In the genomic region with DNA sequence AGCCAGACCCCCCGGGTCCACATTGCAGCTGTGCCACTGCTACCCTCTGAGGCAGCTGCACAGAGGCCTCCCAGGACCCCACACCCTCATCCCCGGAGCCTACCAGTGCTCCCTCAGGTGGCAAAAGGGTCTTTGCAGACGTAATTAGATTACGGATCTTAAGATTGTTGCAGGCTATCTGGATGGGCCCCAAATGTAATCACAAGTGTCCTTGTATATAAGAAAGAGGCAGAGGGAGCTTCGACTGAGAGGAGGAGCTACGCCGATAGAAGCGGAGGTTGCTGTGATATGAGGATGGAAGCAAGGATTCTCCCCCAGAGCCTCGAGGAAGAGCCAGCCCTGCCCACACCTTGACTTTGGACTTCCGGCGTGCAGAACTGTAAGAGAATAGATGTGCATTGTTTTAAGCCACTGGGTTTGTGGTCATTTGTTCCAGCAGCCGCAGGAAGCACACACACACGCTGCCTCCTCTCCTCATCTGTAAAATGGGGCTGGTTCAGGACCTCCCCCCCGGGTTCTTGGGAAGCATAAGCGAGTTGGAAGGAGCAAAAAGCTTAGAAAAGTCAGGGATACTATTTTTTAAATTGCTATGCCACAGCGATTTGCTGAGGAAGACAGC, we compare ENCODE assay signal across 21 cellular contexts.
"Had no signal": no experiment of that assay in that cellular context is flagged by ENCODE, and none has a peak within 500 bp of the region (broad histone marks: within the 10 kb centered on the region; RNA-seq: fewer than 3 reads in every experiment).

No MANE protein-coding gene starts in this region.

- H3K36me3 ChIP-seq: cardiac muscle cell, left lung, sigmoid colon, thyroid gland had no signal

- H3K27ac ChIP-seq: cardiac muscle cell, left lung, sigmoid colon, thyroid gland had no signal

- H3K4me1 ChIP-seq: sigmoid colon, thyroid gland had no signal

- H3K9me3 ChIP-seq: left lung, sigmoid colon, thyroid gland had no signal

- H3K9me3 Mint-ChIP-seq: activated CD4-positive, alpha-beta memory T cell treated with anti-CD3 and anti-CD28 coated beads, Interleukin-2, amount 10 ng/mL, durations not matched to agents 7 days and 5 days; activated CD4-positive, alpha-beta T cell treated with anti-CD3 and anti-CD28 coated beads, Interleukin-2, amount 10 ng/mL, durations not matched to agents 24 days and 14 days; activated naive CD4-positive, alpha-beta T cell treated with anti-CD3 and anti-CD28 coated beads, Interleukin-2, amount 10 ng/mL, durations not matched to agents 7 days and 5 days; activated T-cell treated with anti-CD3 and anti-CD28 coated beads, Interleukin-2, amount 50 U/mL, for 72 hours; nephron progenitor cell had no signal

- H3K27me3 ChIP-seq: left lung, sigmoid colon, thyroid gland had no signal

- H3K4me3 Mint-ChIP-seq: activated CD4-positive, alpha-beta memory T cell treated with anti-CD3 and anti-CD28 coated beads, Interleukin-2, amount 10 ng/mL, durations not matched to agents 7 days and 5 days; activated CD4-positive, alpha-beta T cell treated with anti-CD3 and anti-CD28 coated beads, Interleukin-2, amount 10 ng/mL, durations not matched to agents 24 days and 14 days; activated naive CD4-positive, alpha-beta T cell treated with anti-CD3 and anti-CD28 coated beads, Interleukin-2, amount 10 ng/mL, durations not matched to agents 7 days and 5 days; activated T-cell treated with anti-CD3 and anti-CD28 coated beads, Interleukin-2, amount 50 U/mL, for 72 hours; nephron progenitor cell had no signal

- ATAC-seq: activated T-cell treated with anti-CD3 and anti-CD28 coated beads, Interleukin-2, amount 50 U/mL, for 72 hours; left lung had no signal

- H3K27ac Mint-ChIP-seq: activated CD4-positive, alpha-beta memory T cell treated with anti-CD3 and anti-CD28 coated beads, Interleukin-2, amount 10 ng/mL, durations not matched to agents 7 days and 5 days; activated CD4-positive, alpha-beta T cell treated with anti-CD3 and anti-CD28 coated beads, Interleukin-2, amount 10 ng/mL, durations not matched to agents 24 days and 14 days; activated naive CD4-positive, alpha-beta T cell treated with anti-CD3 and anti-CD28 coated beads, Interleukin-2, amount 10 ng/mL, durations not matched to agents 7 days and 5 days; activated T-cell treated with anti-CD3 and anti-CD28 coated beads, Interleukin-2, amount 50 U/mL, for 72 hours; nephron progenitor cell had no signal

- H3K36me3 Mint-ChIP-seq: activated naive CD4-positive, alpha-beta T cell treated with anti-CD3 and anti-CD28 coated beads, Interleukin-2, amount 10 ng/mL, durations not matched to agents 7 days and 5 days had no signal

- DNase-seq: activated CD4-positive, alpha-beta memory T cell treated with anti-CD3 and anti-CD28 coated beads, Interleukin-2, amount 10 ng/mL, durations not matched to agents 7 days and 5 days; activated CD4-positive, alpha-beta T cell treated with anti-CD3 and anti-CD28 coated beads, Interleukin-2, amount 10 ng/mL, durations not matched to agents 24 days and 14 days; activated effector memory CD4-positive, alpha-beta T cell treated with Interleukin-2 at 50 U/mL for 16 hours; activated naive CD4-positive, alpha-beta T cell treated with anti-CD3 and anti-CD28 coated beads, Interleukin-2, amount 10 ng/mL, durations not matched to agents 7 days and 5 days; activated T-cell treated with anti-CD3 and anti-CD28 coated beads, Interleukin-2, amount 50 U/mL, for 72 hours; amygdala; dermis blood vessel endothelial cell; effector CD8-positive, alpha-beta T cell; erythroblast; foreskin fibroblast; left lung; midbrain; nephron progenitor cell; sigmoid colon; stimulated activated CD4-positive, alpha-beta T cell treated with anti-CD3 and anti-CD28 coated beads, Interleukin-2, amount 100 ng/mL, for 48 hours; stimulated activated CD8-positive, alpha-beta memory T cell treated with anti-CD3 and anti-CD28 coated beads, Interleukin-4, amount 100 ng/mL, for 48 hours; stimulated activated naive CD4-positive, alpha-beta T cell treated with Interleukin-2 at 50 U/mL for 16 hours; substantia nigra; SW 1271; thyroid gland had no signal

- H3K4me3 ChIP-seq: cardiac muscle cell, left lung, sigmoid colon, thyroid gland had no signal
